Comparison of ENCODE assay signal across 2 cellular contexts in the genomic region with DNA sequence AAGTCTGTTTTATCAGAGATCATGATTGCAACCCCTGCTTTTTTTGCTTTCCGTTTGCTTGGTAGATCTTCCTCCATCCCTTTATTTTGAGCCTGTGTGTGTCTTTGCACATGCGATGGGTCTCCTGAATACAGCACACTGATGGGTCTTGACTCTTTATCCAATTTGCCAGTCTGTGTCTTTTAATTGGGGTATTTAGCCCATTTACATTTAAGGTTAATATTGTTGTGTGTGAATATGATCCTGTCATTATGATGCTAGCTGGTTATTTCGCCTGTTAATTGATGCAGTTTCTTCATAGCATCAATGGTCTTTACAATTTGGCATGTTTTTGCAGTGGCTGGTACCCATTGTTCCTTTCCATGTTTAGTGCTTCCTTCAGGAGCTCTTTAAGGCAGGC.
DNase-seq lines count a peak whose midpoint lies in the region; ATAC-seq, FAIRE-seq and TF ChIP-seq lines count a peak whose summit lies in the region.
"Not testable (repeated sequence)": the region's sequence is repeated elsewhere in the genome, so short reads cannot be mapped to it uniquely, and the experiment has no call there.

No MANE protein-coding gene starts in this region.

- not testable (repeated sequence) for H3K79me2 ChIP-seq in K562 (ENCODE audit: control insufficient read depth, insufficient read depth, low read length)

- H4K20me1 ChIP-seq in K562 (replicated peaks; ENCODE audit: control insufficient read depth, insufficient read depth, low read length): not testable (repeated sequence)

- H3K9me1 ChIP-seq in K562 (ENCODE audit: control insufficient read depth, insufficient read depth, low read length): not testable (repeated sequence)

- H3K9ac ChIP-seq in K562 (ENCODE audit: insufficient read depth in 1 of 2, low read depth in 2 of 2, low read length in 2 of 2): not testable (repeated sequence)

- WGBS in K562 (ENCODE audit: insufficient coverage, low coverage, missing lambda C conversion rate): 3% methylated on average over 3 of the region's 3 CpGs

- H2AFZ ChIP-seq in K562 (ENCODE audit: low read depth, low read length): not testable (repeated sequence)

- H3K36me3 ChIP-seq in HEK293 (ENCODE audit: control insufficient read depth in 2 of 2, insufficient read depth in 1 of 2, low read length in 2 of 2); K562 (ENCODE audit: control insufficient read depth, insufficient read depth, low read length): not testable (repeated sequence)

- H3K9me3 ChIP-seq in HEK293 (ENCODE audit: control insufficient read depth, insufficient read depth, low read depth, low read length); K562 (replicated peaks; ENCODE audit: control insufficient read depth, insufficient read depth, low read depth, low read length): not testable (repeated sequence)

- FAIRE-seq in K562 (lab: Jason Lieb, UNC): not testable (repeated sequence)

- not testable (repeated sequence) for H3K4me2 ChIP-seq in K562 (ENCODE audit: insufficient read depth, low read length)

- not testable (repeated sequence) for ATAC-seq in K562

- POLR2A ChIA-PET in HEK293 (lab: Yijun Ruan, JAX); K562 (lab: Yijun Ruan, JAX): not testable (repeated sequence)

- intact Hi-C loops in K562 (cut with micrococcal nuclease): not testable (repeated sequence)

- TF ChIP-seq EP300 in K562 (IDR thresholded peaks at IDR 0.05; ENCODE audit: low read length): not testable (repeated sequence)

- not testable (repeated sequence) for TF ChIP-seq RAD21 in K562 (CRISPR knock-in tag; conservative IDR thresholded peaks at IDR 0.05 in 1 of 2, IDR thresholded peaks at IDR 0.05 in 1 of 2)

- not testable (repeated sequence) for TF ChIP-seq POLR2A in K562 (conservative IDR thresholded peaks at IDR 0.05)

- in situ Hi-C loops in K562 (cut with MboI): not testable (repeated sequence)

- DNase-seq in K562 (ENCODE audit: extremely low read depth in 1 of 4, low spot score in 3 of 4): not testable (repeated sequence)

- not testable (repeated sequence) for H3K27me3 ChIP-seq in K562 (ENCODE audit: control insufficient read depth in 2 of 2, insufficient read depth in 2 of 2, low read length in 2 of 2)

- not testable (repeated sequence) for H3K4me3 ChIP-seq in HEK293 (ENCODE audit: low read depth, low read length); K562

- TF ChIP-seq CTCF in HEK293 (tag by site-specific recombination; IDR thresholded peaks at IDR 0.05); K562 (IDR thresholded peaks at IDR 0.05 in 2 of 3, conservative IDR thresholded peaks at IDR 0.05 in 1 of 3; ENCODE audit: insufficient read depth in 2 of 3, low read depth in 1 of 3, low read length in 3 of 3): not testable (repeated sequence)

- CTCF ChIA-PET in HEK293 (lab: Yijun Ruan, JAX); K562 (lab: Yijun Ruan, JAX; ENCODE audit: low intra/inter-chr PET ratio): not testable (repeated sequence)

- not testable (repeated sequence) for BruUV-seq in K562 (replicated peaks; lab: Mats Ljungman, UMichigan)

- H3K27ac ChIP-seq in HEK293 (ENCODE audit: extremely low read depth, low read depth, low read length); K562 (ENCODE audit: extremely low read depth, low read depth, low read length): not testable (repeated sequence)

- H3K4me1 ChIP-seq in HEK293 (ENCODE audit: control insufficient read depth, insufficient read depth, low read length); K562 (replicated peaks in 1 of 2; ENCODE audit: control insufficient read depth in 2 of 2, insufficient read depth in 2 of 2, low read length in 2 of 2): not testable (repeated sequence)

TF ChIP-seq in HEK293, 187 proteins besides CTCF, POLR2A, EP300 and RAD21:
- TF ChIP-seq ZNF529 (tag by site-specific recombination; IDR thresholded peaks at IDR 0.05; ENCODE audit: insufficient replicate concordance): peak; percentile 83
TF ChIP-seq in HEK293: peak in this region for 1; not testable (repeated sequence) for 186.

TF ChIP-seq in K562, 482 proteins besides CTCF, POLR2A, EP300 and RAD21:
- TF ChIP-seq ZNF507 (tag; conservative IDR thresholded peaks at IDR 0.05): peak; percentile 68
